ENCODE assay signal across 13 cellular contexts in genomic region chr11:117997436-117998200, GRCh38. TPM values are rescaled to one million over a fixed set of nuclear protein-coding genes. Genes with fewer than 3 reads are reported as not detected.
DNase-seq lines count a peak whose midpoint lies in the region; ATAC-seq and TF ChIP-seq lines count a peak whose summit lies in the region.
"Had no signal": no experiment of that assay in that cellular context is flagged by ENCODE, and none has a peak within 500 bp of the region (broad histone marks: within the 10 kb centered on the region; RNA-seq: fewer than 3 reads in every experiment).

No MANE protein-coding gene starts in this region.

- peaks cover 94% of the 10 kb centered on the region for H3K36me3 Mint-ChIP-seq in activated CD4-positive, alpha-beta T cell treated with anti-CD3 and anti-CD28 coated beads, Interleukin-2, amount 10 ng/mL, durations not matched to agents 7 days and 5 days (ENCODE audit: low read depth)
- peaks cover 84% of the 10 kb centered on the region for H3K36me3 Mint-ChIP-seq in activated CD4-positive, alpha-beta memory T cell treated with anti-CD3 and anti-CD28 coated beads, Interleukin-2, amount 10 ng/mL, durations not matched to agents 7 days and 5 days (ENCODE audit: low read depth)
- peaks cover 27% of the 10 kb centered on the region for H3K36me3 Mint-ChIP-seq in natural killer cell treated with Interleukin-12 subunit alpha and Interleukin-12 subunit beta and Interleukin-15 and Interleukin-18, amount 100 ng/mL, for 72 hours

- TF ChIP-seq POLR2A in esophagus squamous epithelium (IDR thresholded peaks at IDR 0.05): no peak

- POLR2A ChIA-PET in activated CD4-positive, alpha-beta T cell treated with anti-CD3 and anti-CD28 coated beads, Interleukin-2, amount 10 ng/mL, durations not matched to agents 7 days and 5 days (lab: Charles Lee): interaction anchor here (0.7 kb wide), 1 partner anchor 10 kb away, joined by 5 read pairs; no protein-coding TSS in a partner anchor
- POLR2A ChIA-PET in activated CD4-positive, alpha-beta memory T cell treated with anti-CD3 and anti-CD28 coated beads, Interleukin-2, amount 10 ng/mL, durations not matched to agents 7 days and 5 days (lab: Charles Lee): interaction anchor here (0.7 to 31.5 kb wide), 9 partner anchors 6 to 438 kb away, joined by 3 to 1195 read pairs (median 603); partner anchors contain the start of gene IL10RA

- in situ Hi-C loops in G401 (cut with HindIII; ENCODE audit: low sequenced_read_pairs): no loop called here

- ATAC-seq in HG02678 (IDR thresholded peaks at IDR 0.05; ENCODE audit: unreplicated experiment) (peak; percentile 20), HG03442 (IDR thresholded peaks at IDR 0.05; ENCODE audit: unreplicated experiment) (no peak)
- ATAC-seq in natural killer cell treated with Interleukin-12 subunit alpha and Interleukin-12 subunit beta and Interleukin-15 and Interleukin-18, amount 100 ng/mL, for 72 hours: peak; percentile 3 to 40
- ATAC-seq: A549, gastrocnemius medialis, Right ventricle myocardium inferior had no signal

- no peak for DNase-seq in activated CD4-positive, alpha-beta T cell treated with anti-CD3 and anti-CD28 coated beads, Interleukin-2, amount 10 ng/mL, durations not matched to agents 7 days and 5 days
- no peak for DNase-seq in activated CD4-positive, alpha-beta T cell treated with anti-CD3 and anti-CD28 coated beads, Interleukin-2, amount 50 U/mL, for 1 hour
- peak; percentile 35 for DNase-seq in activated CD4-positive, alpha-beta memory T cell treated with anti-CD3 and anti-CD28 coated beads, Interleukin-2, amount 10 ng/mL, durations not matched to agents 7 days and 5 days
- no peak for DNase-seq in natural killer cell treated with Interleukin-12 subunit alpha and Interleukin-12 subunit beta and Interleukin-15 and Interleukin-18, amount 100 ng/mL, for 72 hours (ENCODE audit: low spot score)
- DNase-seq in esophagus squamous epithelium (lab: John Stamatoyannopoulos, UW): no peak
- no peak for DNase-seq in G401 (ENCODE audit: low spot score)
- DNase-seq: caudate nucleus, gastrocnemius medialis, mesendoderm had no signal

- H3K27ac ChIP-seq in esophagus squamous epithelium: peak overlapping the region in 1 of 4 donors; percentile 49
- H3K27ac ChIP-seq: A549, gastrocnemius medialis had no signal

- intact Hi-C loops in esophagus squamous epithelium (cut with DNase I): no loop called here

- no peaks in the 10 kb centered on the region for H3K9me3 ChIP-seq in esophagus squamous epithelium
- H3K9me3 ChIP-seq: A549, gastrocnemius medialis had no signal

- no peak overlapping the region for H3K4me3 ChIP-seq in esophagus squamous epithelium
- H3K4me3 ChIP-seq: A549, gastrocnemius medialis had no signal

- peak overlapping the region; percentile 79 for H3K27ac Mint-ChIP-seq in activated CD4-positive, alpha-beta T cell treated with anti-CD3 and anti-CD28 coated beads, Interleukin-2, amount 10 ng/mL, durations not matched to agents 7 days and 5 days
- H3K27ac Mint-ChIP-seq in activated CD4-positive, alpha-beta memory T cell treated with anti-CD3 and anti-CD28 coated beads, Interleukin-2, amount 10 ng/mL, durations not matched to agents 7 days and 5 days: peak overlapping the region; percentile 99
- H3K27ac Mint-ChIP-seq in natural killer cell treated with Interleukin-12 subunit alpha and Interleukin-12 subunit beta and Interleukin-15 and Interleukin-18, amount 100 ng/mL, for 72 hours: peak overlapping the region; percentile 88 to 94

- no peak for TF ChIP-seq CTCF in esophagus squamous epithelium (IDR thresholded peaks at IDR 0.05)

- H3K9me3 Mint-ChIP-seq in activated CD4-positive, alpha-beta T cell treated with anti-CD3 and anti-CD28 coated beads, Interleukin-2, amount 10 ng/mL, durations not matched to agents 7 days and 5 days: no peaks in the 10 kb centered on the region
- H3K9me3 Mint-ChIP-seq in activated CD4-positive, alpha-beta memory T cell treated with anti-CD3 and anti-CD28 coated beads, Interleukin-2, amount 10 ng/mL, durations not matched to agents 7 days and 5 days: no peaks in the 10 kb centered on the region
- peaks cover 3% of the 10 kb centered on the region for H3K9me3 Mint-ChIP-seq in natural killer cell treated with Interleukin-12 subunit alpha and Interleukin-12 subunit beta and Interleukin-15 and Interleukin-18, amount 100 ng/mL, for 72 hours

- CTCF ChIA-PET in activated CD4-positive, alpha-beta T cell treated with anti-CD3 and anti-CD28 coated beads, Interleukin-2, amount 10 ng/mL, durations not matched to agents 7 days and 5 days (lab: Charles Lee): interaction anchor here (0.9 to 5.7 kb wide), 17 partner anchors 12 to 83 kb away, joined by 3 to 42 read pairs (median 3); partner anchors contain the start of gene IL10RA
- CTCF ChIA-PET in activated CD4-positive, alpha-beta memory T cell treated with anti-CD3 and anti-CD28 coated beads, Interleukin-2, amount 10 ng/mL, durations not matched to agents 7 days and 5 days (lab: Charles Lee): interaction anchor here (0.6 to 15.4 kb wide), 7 partner anchors 10 to 190 kb away, joined by 3 to 192 read pairs (median 5); partner anchors contain the start of gene IL10RA

- peaks cover 96% of the 10 kb centered on the region for H3K4me1 Mint-ChIP-seq in activated CD4-positive, alpha-beta T cell treated with anti-CD3 and anti-CD28 coated beads, Interleukin-2, amount 10 ng/mL, durations not matched to agents 7 days and 5 days
- H3K4me1 Mint-ChIP-seq in activated CD4-positive, alpha-beta memory T cell treated with anti-CD3 and anti-CD28 coated beads, Interleukin-2, amount 10 ng/mL, durations not matched to agents 7 days and 5 days: peaks cover 100% of the 10 kb centered on the region
- H3K4me1 Mint-ChIP-seq in natural killer cell treated with Interleukin-12 subunit alpha and Interleukin-12 subunit beta and Interleukin-15 and Interleukin-18, amount 100 ng/mL, for 72 hours (ENCODE audit: low read depth in 2 of 2): peaks cover 59 to 72% of the 10 kb centered on the region in 2 donors

- no peaks in the 10 kb centered on the region for H3K27me3 Mint-ChIP-seq in activated CD4-positive, alpha-beta T cell treated with anti-CD3 and anti-CD28 coated beads, Interleukin-2, amount 10 ng/mL, durations not matched to agents 7 days and 5 days
- H3K27me3 Mint-ChIP-seq in activated CD4-positive, alpha-beta memory T cell treated with anti-CD3 and anti-CD28 coated beads, Interleukin-2, amount 10 ng/mL, durations not matched to agents 7 days and 5 days: no peaks in the 10 kb centered on the region
- H3K27me3 Mint-ChIP-seq in natural killer cell treated with Interleukin-12 subunit alpha and Interleukin-12 subunit beta and Interleukin-15 and Interleukin-18, amount 100 ng/mL, for 72 hours: no peaks in the 10 kb centered on the region

- 83 to 88% methylated on average over 8 of the region's 8 CpGs for WGBS in esophagus squamous epithelium, 2 donors

- H3K36me3 ChIP-seq in esophagus squamous epithelium: peaks cover 0 to 45% (median 0%) of the 10 kb centered on the region in 3 donors
- H3K36me3 ChIP-seq: gastrocnemius medialis had no signal

- H3K27me3 ChIP-seq in esophagus squamous epithelium: no peaks in the 10 kb centered on the region
- H3K27me3 ChIP-seq: gastrocnemius medialis had no signal

- no peak overlapping the region for H3K4me3 Mint-ChIP-seq in activated CD4-positive, alpha-beta T cell treated with anti-CD3 and anti-CD28 coated beads, Interleukin-2, amount 10 ng/mL, durations not matched to agents 7 days and 5 days
- H3K4me3 Mint-ChIP-seq in activated CD4-positive, alpha-beta memory T cell treated with anti-CD3 and anti-CD28 coated beads, Interleukin-2, amount 10 ng/mL, durations not matched to agents 7 days and 5 days: no peak overlapping the region
- peak overlapping the region; percentile 80 for H3K4me3 Mint-ChIP-seq in natural killer cell treated with Interleukin-12 subunit alpha and Interleukin-12 subunit beta and Interleukin-15 and Interleukin-18, amount 100 ng/mL, for 72 hours

- peaks cover 2 to 43% (median 13%) of the 10 kb centered on the region in 3 donors for H3K4me1 ChIP-seq in esophagus squamous epithelium
- H3K4me1 ChIP-seq: A549, gastrocnemius medialis had no signal

RNA-seq across cellular contexts. Expression of gene IL10RA, which starts 11.4 kb away (rescaled TPM):
- 100 to 1,000 TPM; 161 to 187 TPM for total RNA-seq in activated CD4-positive, alpha-beta T cell treated with anti-CD3 and anti-CD28 coated beads, Interleukin-2, amount 10 ng/mL, durations not matched to agents 7 days and 5 days
- 100 to 1,000 TPM; 286 to 291 TPM for total RNA-seq in activated CD4-positive, alpha-beta memory T cell treated with anti-CD3 and anti-CD28 coated beads, Interleukin-2, amount 10 ng/mL, durations not matched to agents 7 days and 5 days
- 10 to 100 TPM; 59.8 to 83.6 TPM for total RNA-seq in natural killer cell treated with Interleukin-12 subunit alpha and Interleukin-12 subunit beta and Interleukin-15 and Interleukin-18, amount 100 ng/mL, for 72 hours
- total RNA-seq in esophagus squamous epithelium: 10 to 100 TPM in 2 of 4 donors, 1 to 10 TPM in 2; 2.2 to 21.2 (median 11.3) TPM
- total RNA-seq in G401 (2014; rRNA removed; shearing (Covaris generic)): not detected in 2 replicates
